In genomic region chr1:6489799-6490180, GRCh38 we compare ENCODE assay signal across 8 cellular contexts. TPM values are rescaled to one million over a fixed set of nuclear protein-coding genes. Genes with fewer than 3 reads are reported as not detected.
DNase-seq lines count a peak whose midpoint lies in the region; ATAC-seq, FAIRE-seq and TF ChIP-seq lines count a peak whose summit lies in the region.

No MANE protein-coding gene starts in this region.

- in situ Hi-C loops in GM12878 (cut with MboI): loop anchor here (5.0 to 25.0 kb wide), 2 partner anchors 148 to 723 kb away; no protein-coding TSS in a partner anchor

- POLR2A ChIA-PET in GM12878 (lab: Charles Lee): interaction anchor here (0.5 kb wide), 1 partner anchor 318 kb away, joined by 3 read pairs; no protein-coding TSS in a partner anchor

- peak overlapping the region; percentile 88 for H2AFZ ChIP-seq in GM12878 (ENCODE audit: control insufficient read depth, low read depth, low read length)

- H3K9me3 ChIP-seq in GM12878 (replicated peaks; ENCODE audit: control insufficient read depth, insufficient read depth, low read length) (no peaks in the 10 kb centered on the region), iPS-18a (ENCODE audit: control insufficient read depth, low read depth, low read length) (no peaks in the 10 kb centered on the region)

- WGBS in GM12878 (ENCODE audit: insufficient coverage, insufficient replicate concordance, low lambda C conversion rate, missing lambda C conversion rate): 10% methylated on average over 21 of the region's 21 CpGs

- peak overlapping the region; percentile 81 for H3K9ac ChIP-seq in GM12878 (ENCODE audit: control insufficient read depth, insufficient read depth, low read length)
- peak overlapping the region; percentile 62 for H3K9ac ChIP-seq in iPS-18a (ENCODE audit: low read length)

- H3K27me3 ChIP-seq in GM12878 (replicated peaks in 1 of 2; ENCODE audit: control insufficient read depth in 2 of 2, insufficient read depth in 2 of 2, low read length in 1 of 2): peaks cover 0 to under 1% of the 10 kb centered on the region in 2 experiments; a peak in 3 of 4 replicates
- peaks cover 1% of the 10 kb centered on the region for H3K27me3 ChIP-seq in iPS-18a (ENCODE audit: control insufficient read depth, insufficient read depth, low read length)

- peak overlapping the region; percentile 99 for H3K4me2 ChIP-seq in GM12878 (ENCODE audit: control insufficient read depth, insufficient read depth)

- ATAC-seq in GM21619 (IDR thresholded peaks at IDR 0.05; ENCODE audit: unreplicated experiment): peak; percentile 55
- ATAC-seq in GM12878: peak; percentile 86

- peak overlapping the region; percentile 89 for H3K4me3 ChIP-seq in GM12878
- peak overlapping the region; percentile 88 for H3K4me3 ChIP-seq in iPS-18a (ENCODE audit: low read length)
- peak overlapping the region; percentile 40 to 62 (median 50) for H3K4me3 ChIP-seq in skin epidermis

- TF ChIP-seq RAD21 in GM12878 (IDR thresholded peaks at IDR 0.05; ENCODE audit: insufficient read depth, low read depth, low read length): peak; percentile 55

- TF ChIP-seq POLR2A in GM12878 (IDR thresholded peaks at IDR 0.05; ENCODE audit: low read depth, low read length): no peak

- no peaks in the 10 kb centered on the region for H3K79me2 ChIP-seq in GM12878 (ENCODE audit: control insufficient read depth, insufficient read depth, low read length)

- H4K20me1 ChIP-seq in GM12878 (ENCODE audit: control insufficient read depth, insufficient read depth): peaks cover 2% of the 10 kb centered on the region; the same call in 1 of the 2 replicates

- H3K4me1 ChIP-seq in GM12878 (ENCODE audit: control insufficient read depth, insufficient read depth, low read length) (no peaks in the 10 kb centered on the region), iPS-18a (ENCODE audit: control insufficient read depth, low read depth, low read length) (peaks cover 17% of the 10 kb centered on the region)

- DNase-seq in D721Med (ENCODE audit: insufficient read length, low spot score) (peak; percentile 72), NAMALWA (ENCODE audit: low spot score) (peak; percentile 91), T1000 (lab: John Stamatoyannopoulos, UW) (peak; percentile 42), GM12878 (ENCODE audit: low read depth, low spot score) (peak; percentile 15), globus pallidus (ENCODE audit: low spot score) (no peak)

- no TSS peak for BruUV-seq in GM12878 (replicated peaks; lab: Mats Ljungman, UMichigan)

- CTCF ChIA-PET in GM12878 (lab: Yijun Ruan, JAX): interaction anchor here (0.8 to 4.9 kb wide), 15 partner anchors 10 to 252 kb away, joined by 3 to 25 read pairs (median 5); partner anchors contain the start of genes NOL9, TAS1R1 and ZBTB48

- intact Hi-C loops in GM12878 (cut with micrococcal nuclease; ENCODE audit: unreplicated experiment): no loop called here

- RAD21 ChIA-PET in GM12878 (lab: Charles Lee; ENCODE audit: unreplicated experiment): interaction anchor here (0.6 to 1.8 kb wide), 4 partner anchors 10 to 145 kb away, joined by 3 to 6 read pairs (median 4); no protein-coding TSS in a partner anchor

- SMC1A ChIA-PET in GM12878 (lab: Charles Lee; ENCODE audit: uncharacterized antibody, unreplicated experiment): interaction anchor here (0.6 to 1.0 kb wide), 2 partner anchors 23 to 155 kb away, joined by 3 read pairs; no protein-coding TSS in a partner anchor

- TF ChIP-seq CTCF in D721Med (IDR thresholded peaks at IDR 0.05; ENCODE audit: insufficient read depth, missing control alignments) (peak; percentile 64), GM12878 (IDR thresholded peaks at IDR 0.05 in 2 of 3, conservative IDR thresholded peaks at IDR 0.05 in 1 of 3; ENCODE audit: control insufficient read depth in 2 of 3, extremely low read depth in 1 of 3, insufficient read depth in 1 of 3, low read depth in 3 of 3, low read length in 3 of 3) (peak; percentile 88 to 97 (median 94))

- H3K27ac ChIP-seq in GM12878 (ENCODE audit: control insufficient read depth, insufficient read depth) (peak overlapping the region; percentile 69), iPS-18a (ENCODE audit: low read length) (no peak overlapping the region), skin epidermis (peak overlapping the region; percentile 76 to 98 (median 88))

- H3K36me3 ChIP-seq in GM12878 (ENCODE audit: control insufficient read depth in 2 of 2, insufficient read depth in 2 of 2, low read length in 1 of 2) (no peaks in the 10 kb centered on the region), iPS-18a (ENCODE audit: control insufficient read depth, low read depth, low read length) (no peaks in the 10 kb centered on the region)

- no peak for TF ChIP-seq EP300 in GM12878 (IDR thresholded peaks at IDR 0.05; ENCODE audit: borderline replicate concordance in 1 of 2, control insufficient read depth in 1 of 2, low read depth in 2 of 2, low read length in 2 of 2)

- FAIRE-seq in D721Med (lab: Jason Lieb, UNC): no peak
- peak; percentile 72 for FAIRE-seq in GM12878 (lab: Jason Lieb, UNC)

TF ChIP-seq in GM12878, 131 proteins besides CTCF, POLR2A, EP300 and RAD21 (continues in another document):
- TF ChIP-seq BCL11A (IDR thresholded peaks at IDR 0.05; ENCODE audit: low read depth, low read length): no peak
- TF ChIP-seq FOXK2 (IDR thresholded peaks at IDR 0.05): no peak
- no peak for TF ChIP-seq PAX5 (IDR thresholded peaks at IDR 0.05; ENCODE audit: borderline replicate concordance, low read depth, low read length)
- TF ChIP-seq CEBPZ (IDR thresholded peaks at IDR 0.05; ENCODE audit: low read depth, low read length): no peak
- TF ChIP-seq SMARCA5 (IDR thresholded peaks at IDR 0.05): peak; percentile 66; the same call in 1 of the 2 replicates
- TF ChIP-seq NBN (IDR thresholded peaks at IDR 0.05): peak; percentile 34; the same call in 1 of the 2 replicates
- no peak for TF ChIP-seq YBX1 (IDR thresholded peaks at IDR 0.05)
- peak; percentile 27; the same call in 1 of the 2 replicates for TF ChIP-seq SMC3 (IDR thresholded peaks at IDR 0.05; ENCODE audit: borderline replicate concordance, low read length)

RNA-seq across cellular contexts. Expression of gene PLEKHG5, which starts 1.7 kb away (rescaled TPM):
- total RNA-seq in GM12878 (2013; cell fraction: nucleolus; rRNA removed): 2.0 and 2.4 TPM in 2 replicates
- total RNA-seq in GM12878 (2014; rRNA removed): 0.33 and 0.51 TPM in 2 replicates
- total RNA-seq in GM12878 (2014; rRNA removed; fragmentation: Illumina TruSeq; extraction: Trizol): 0.18 TPM in 2 replicates
- 0.69 and 1.1 TPM in 2 replicates for total RNA-seq in GM12878 (2021)
- polyA plus RNA-seq in GM12878 (2011; ENCODE audit: low read depth): 0.13 TPM
- 0.19 and 0.48 TPM in 2 replicates for polyA plus RNA-seq in GM12878 (2011; rRNA removed)
- 0.49 and 0.82 TPM in 2 replicates for polyA plus RNA-seq in GM12878 (2011; cell fraction: cytosol; rRNA removed)
- 3.7 and 5.2 TPM in 2 replicates for polyA plus RNA-seq in GM12878 (2011; cell fraction: nucleus; rRNA removed)
- 0.29 and 0.49 TPM in 2 replicates for polyA plus RNA-seq in GM12878 (2012)
- 0.13 TPM in 1 of 2 replicates, not detected in the other for polyA plus RNA-seq in GM12878 (2014; fragmentation: Illumina TruSeq; extraction: Trizol)
- under 1 TPM in 1 of 2 experiments, not detected in 1; 0.04 TPM for polyA plus RNA-seq in GM12878 (2014; fragmentation: Nextera tagmentation; extraction: Ambion mirVana)
- 0.69 and 0.79 TPM in 2 replicates for polyA plus RNA-seq in GM12878 (2014; rRNA removed)
- polyA plus RNA-seq in GM12878 (2016; fragmentation: Nextera tagmentation; extraction: Ambion mirVana): under 1 TPM; 0.12 to 0.13 TPM
- 0.46 and 0.59 TPM in 2 replicates for polyA minus RNA-seq in GM12878 (2011; rRNA and poly(A)+ RNA removed)
- 0.52 and 0.53 TPM in 2 replicates for polyA minus RNA-seq in GM12878 (2011; cell fraction: cytosol; rRNA and poly(A)+ RNA removed)
- 0.73 and 1.2 TPM in 2 replicates for polyA minus RNA-seq in GM12878 (2011; cell fraction: nucleus; rRNA and poly(A)+ RNA removed)

RNA-seq across cellular contexts. Expression of gene TNFRSF25, which starts 23.8 kb away (rescaled TPM):
- total RNA-seq in GM12878 (2013; cell fraction: nucleolus; rRNA removed): 12.4 and 16.1 TPM in 2 replicates
- 0.16 TPM in 1 of 2 replicates, not detected in the other for total RNA-seq in GM12878 (2014; rRNA removed)
- total RNA-seq in GM12878 (2014; rRNA removed; fragmentation: Illumina TruSeq; extraction: Trizol): not detected in 2 replicates
- total RNA-seq in GM12878 (2021): 0.46 and 0.58 TPM in 2 replicates
- not detected for polyA plus RNA-seq in GM12878 (2011; ENCODE audit: low read depth)
- polyA plus RNA-seq in GM12878 (2011; rRNA removed): 5.0 and 8.6 TPM in 2 replicates
- polyA plus RNA-seq in GM12878 (2011; cell fraction: cytosol; rRNA removed): 10.1 and 17.7 TPM in 2 replicates
- 65.4 and 67.1 TPM in 2 replicates for polyA plus RNA-seq in GM12878 (2011; cell fraction: nucleus; rRNA removed)
- polyA plus RNA-seq in GM12878 (2012): 0.11 and 0.36 TPM in 2 replicates
- not detected in 2 replicates for polyA plus RNA-seq in GM12878 (2014; fragmentation: Illumina TruSeq; extraction: Trizol)
- polyA plus RNA-seq in GM12878 (2014; fragmentation: Nextera tagmentation; extraction: Ambion mirVana): not detected
- polyA plus RNA-seq in GM12878 (2014; rRNA removed): 0.30 and 1.00 TPM in 2 replicates
- polyA plus RNA-seq in GM12878 (2016; fragmentation: Nextera tagmentation; extraction: Ambion mirVana): under 1 TPM; 0.23 to 0.29 TPM
- polyA minus RNA-seq in GM12878 (2011; rRNA and poly(A)+ RNA removed): 2.9 and 6.4 TPM in 2 replicates
- polyA minus RNA-seq in GM12878 (2011; cell fraction: cytosol; rRNA and poly(A)+ RNA removed): 2.3 and 3.7 TPM in 2 replicates
- 3.4 and 5.3 TPM in 2 replicates for polyA minus RNA-seq in GM12878 (2011; cell fraction: nucleus; rRNA and poly(A)+ RNA removed)
